ENCODE assay signal across 16 cellular contexts in genomic region chr4:138736362-138736761, GRCh38.
DNase-seq lines count a peak whose midpoint lies in the region; ATAC-seq, FAIRE-seq and TF ChIP-seq lines count a peak whose summit lies in the region.
"Had no signal": no experiment of that assay in that cellular context is flagged by ENCODE, and none has a peak within 500 bp of the region (broad histone marks: within the 10 kb centered on the region; RNA-seq: fewer than 3 reads in every experiment).

No MANE protein-coding gene starts in this region.

- H2BK120ac ChIP-seq in IMR-90 (ENCODE audit: low read depth, low read length) (no peak overlapping the region), trophoblast cell (ENCODE audit: insufficient read depth, low read length, poor library complexity) (no peak overlapping the region)

- H3K4me2 ChIP-seq in IMR-90 (ENCODE audit: low read depth, low read length), result peak overlapping the region; percentile 68; the same call in 1 of the 2 replicates
- no peak overlapping the region for H3K4me2 ChIP-seq in trophoblast cell (ENCODE audit: low read length)

- 0 out of 3 replicates have a peak overlapping the region, but pooled peaks have one; percentile 44 for H2BK15ac ChIP-seq in IMR-90 (ENCODE audit: low read depth, low read length)

- dilution Hi-C loops in IMR-90 (cut with HindIII; ENCODE audit: low sequenced_read_pairs, unreplicated experiment), result no loop called here

- peaks cover 3% of the 10 kb centered on the region for H3K9me3 Mint-ChIP-seq in activated T-cell treated with anti-CD3 and anti-CD28 coated beads, Interleukin-2, amount 50 U/mL, for 24 hours
- H3K9me3 Mint-ChIP-seq: central memory CD8-positive, alpha-beta T cell had no signal

- H3K27ac Mint-ChIP-seq in activated T-cell treated with anti-CD3 and anti-CD28 coated beads, Interleukin-2, amount 50 U/mL, for 24 hours, result no peak overlapping the region
- H3K27ac Mint-ChIP-seq: nephron progenitor cell had no signal

- H3K23ac ChIP-seq in IMR-90 (ENCODE audit: low read depth, low read length), result no peak overlapping the region
- no peak overlapping the region for H3K23ac ChIP-seq in trophoblast cell (ENCODE audit: low read length)

- H2BK5ac ChIP-seq in IMR-90 (ENCODE audit: low read depth, low read length, poor library complexity, severe bottlenecking), result peak overlapping the region; percentile 77
- no peak overlapping the region for H2BK5ac ChIP-seq in trophoblast cell (ENCODE audit: low read depth, low read length, poor library complexity)

- H2AFZ ChIP-seq in ACC112 (ENCODE audit: low read length, unreplicated experiment) (no peak overlapping the region), IMR-90 (replicated peaks; ENCODE audit: low read length, poor library complexity) (no peak overlapping the region), trophoblast cell (ENCODE audit: insufficient read depth, low read length, poor library complexity) (no peak overlapping the region)

- H3K27me3 ChIP-seq in ACC112 (ENCODE audit: insufficient read depth, low read length) (no peaks in the 10 kb centered on the region), IMR-90 (ENCODE audit: control insufficient read depth, insufficient read depth, low read length) (no peaks in the 10 kb centered on the region), brain microvascular endothelial cell (replicated peaks) (no peaks in the 10 kb centered on the region), trophoblast cell (ENCODE audit: insufficient read depth, low read length) (no peaks in the 10 kb centered on the region)

- H3K4me1 Mint-ChIP-seq in activated T-cell treated with anti-CD3 and anti-CD28 coated beads, Interleukin-2, amount 50 U/mL, for 24 hours (ENCODE audit: low read depth), result no peaks in the 10 kb centered on the region
- H3K4me1 Mint-ChIP-seq: central memory CD8-positive, alpha-beta T cell had no signal

- peak; percentile 47 for FAIRE-seq in frontal cortex (lab: Jason Lieb, UNC)
- FAIRE-seq: A204.1 had no signal

- H4K5ac ChIP-seq in IMR-90 (ENCODE audit: low read depth, low read length), result no peak overlapping the region

- no peak for TF ChIP-seq RAD21 in IMR-90 (IDR thresholded peaks at IDR 0.05; ENCODE audit: low read length)

- no TSS peak for BruUV-seq in IMR-90 (replicated peaks; lab: Mats Ljungman, UMichigan)

- H3K27me3 Mint-ChIP-seq in activated T-cell treated with anti-CD3 and anti-CD28 coated beads, Interleukin-2, amount 50 U/mL, for 24 hours, result no peaks in the 10 kb centered on the region
- H3K27me3 Mint-ChIP-seq: central memory CD8-positive, alpha-beta T cell had no signal

- H3K4ac ChIP-seq in IMR-90 (ENCODE audit: low read depth, low read length) (no peak overlapping the region), trophoblast cell (ENCODE audit: low read depth, low read length) (no peak overlapping the region)

- no peak overlapping the region for H2AK9ac ChIP-seq in IMR-90 (replicated peaks; ENCODE audit: low read depth, low read length, poor library complexity)

- H4K8ac ChIP-seq in IMR-90 (ENCODE audit: low read depth in 2 of 2, low read length in 2 of 2) (no peak overlapping the region; a peak in 1 of 4 replicates), trophoblast cell (ENCODE audit: low read depth, low read length) (no peak overlapping the region)

- no peak overlapping the region for H2BK12ac ChIP-seq in trophoblast cell (ENCODE audit: low read length)

- H3K36me3 Mint-ChIP-seq in activated T-cell treated with anti-CD3 and anti-CD28 coated beads, Interleukin-2, amount 50 U/mL, for 24 hours (ENCODE audit: low read depth), result no peaks in the 10 kb centered on the region

- H3K14ac ChIP-seq in IMR-90 (replicated peaks; ENCODE audit: low read depth, low read length) (no peak overlapping the region), trophoblast cell (ENCODE audit: low read length) (no peak overlapping the region)

- H3K9me1 ChIP-seq in IMR-90 (ENCODE audit: insufficient read depth, low read length), result no peaks in the 10 kb centered on the region

- no peak overlapping the region for H3K56ac ChIP-seq in IMR-90 (ENCODE audit: extremely low read depth, insufficient read depth, low read length)

- CTCF ChIA-PET in IMR-90 (lab: Yijun Ruan, JAX), result no interaction called here

- H3K4me3 ChIP-seq in ACC112 (ENCODE audit: low read depth, low read length), result no peak overlapping the region
- H3K4me3 ChIP-seq in IMR-90 (ENCODE audit: insufficient read depth, low read depth, low read length), result no peak overlapping the region
- no peak overlapping the region for H3K4me3 ChIP-seq in brain microvascular endothelial cell (ENCODE audit: low read depth, low read length)
- H3K4me3 ChIP-seq in trophoblast cell (ENCODE audit: low read depth, low read length), result no peak overlapping the region

- intact Hi-C loops in IMR-90 (cut with micrococcal nuclease), result no loop called here

- H3K79me2 ChIP-seq in ACC112 (ENCODE audit: control insufficient read depth, insufficient read depth, low read length, unreplicated experiment) (no peaks in the 10 kb centered on the region), trophoblast cell (ENCODE audit: control insufficient read depth, insufficient read depth, low read length, poor library complexity) (no peaks in the 10 kb centered on the region)

- no peak overlapping the region for H3K4me3 Mint-ChIP-seq in activated T-cell treated with anti-CD3 and anti-CD28 coated beads, Interleukin-2, amount 50 U/mL, for 24 hours
- H3K4me3 Mint-ChIP-seq: central memory CD8-positive, alpha-beta T cell; nephron progenitor cell had no signal

- H4K12ac ChIP-seq in trophoblast cell (ENCODE audit: low read depth, low read length), result no peak overlapping the region

- DNase-seq in IMR-90, result peak; percentile 64
- no peak for DNase-seq in brain microvascular endothelial cell
- no peak for DNase-seq in frontal cortex (ENCODE audit: low spot score in 2 of 2)
- DNase-seq in glomerular visceral epithelial cell (ENCODE audit: extremely low spot score), result no peak
- no peak for DNase-seq in activated T-cell treated with anti-CD3 and anti-CD28 coated beads, Interleukin-2, amount 50 U/mL, for 24 hours
- DNase-seq in trophoblast cell, result no peak
- DNase-seq: Calu3, NCI-H187, nephron progenitor cell, OCI-M1, right cardiac atrium had no signal

- H3K79me1 ChIP-seq in IMR-90 (ENCODE audit: low read depth in 1 of 2, low read length in 2 of 2), result no peaks in the 10 kb centered on the region
- H3K79me1 ChIP-seq in trophoblast cell (ENCODE audit: low read length), result no peaks in the 10 kb centered on the region

- H4K91ac ChIP-seq in IMR-90 (ENCODE audit: insufficient read depth, low read depth, low read length) (no peak overlapping the region), trophoblast cell (ENCODE audit: low read depth, low read length) (no peak overlapping the region)

- no peaks in the 10 kb centered on the region for H4K20me1 ChIP-seq in IMR-90 (ENCODE audit: insufficient read depth, low read length)

- no peak for ATAC-seq in IMR-90 (ENCODE audit: low read depth)
- no peak for ATAC-seq in HG03378 (IDR thresholded peaks at IDR 0.05; ENCODE audit: unreplicated experiment)
- ATAC-seq: activated CD4-positive, CD25-positive, alpha-beta regulatory T cell treated with anti-CD3 and anti-CD28 coated beads, Interleukin-2, amount 50 U/mL, for 24 hours; right cardiac atrium had no signal

- H3K36me3 ChIP-seq in ACC112 (ENCODE audit: insufficient read depth, low read length) (no peaks in the 10 kb centered on the region), IMR-90 (ENCODE audit: control insufficient read depth, insufficient read depth, low read length) (no peaks in the 10 kb centered on the region), brain microvascular endothelial cell (replicated peaks) (no peaks in the 10 kb centered on the region), trophoblast cell (ENCODE audit: control insufficient read depth in 1 of 2, insufficient read depth in 2 of 2, low read length in 2 of 2) (no peaks in the 10 kb centered on the region)

- POLR2A ChIA-PET in IMR-90 (lab: Charles Lee; ENCODE audit: unreplicated experiment), result no interaction called here

- TF ChIP-seq CTCF in IMR-90 (conservative IDR thresholded peaks at IDR 0.05; ENCODE audit: low read depth, low read length) (no peak), brain microvascular endothelial cell (IDR thresholded peaks at IDR 0.05; ENCODE audit: low read depth, low read length, missing control alignments) (no peak)

- no peak overlapping the region for H3K9ac ChIP-seq in IMR-90 (ENCODE audit: low read depth, low read length)
- no peak overlapping the region for H3K9ac ChIP-seq in trophoblast cell (ENCODE audit: low read length)

- H2AK5ac ChIP-seq in IMR-90 (ENCODE audit: low read depth, low read length) (no peak overlapping the region), trophoblast cell (ENCODE audit: low read length) (no peak overlapping the region)

- H3K9me3 ChIP-seq in IMR-90 (ENCODE audit: control insufficient read depth, insufficient read depth, low read length) (no peaks in the 10 kb centered on the region), trophoblast cell (ENCODE audit: insufficient read depth, low read depth, low read length) (no peaks in the 10 kb centered on the region)

- TF ChIP-seq POLR2A in IMR-90 (IDR thresholded peaks at IDR 0.05; ENCODE audit: low read depth, low read length), result no peak

- H2BK20ac ChIP-seq in IMR-90 (ENCODE audit: low read depth, low read length), result no peak overlapping the region

- in situ Hi-C loops in IMR-90 (cut with MboI; ENCODE audit: low sequenced_read_pairs), result no loop called here
- in situ Hi-C loops in brain microvascular endothelial cell (cut with HindIII; ENCODE audit: low pct_ligation_motif_present, low sequenced_read_pairs), result no loop called here

- H3K18ac ChIP-seq in IMR-90 (ENCODE audit: low read depth, low read length), result no peak overlapping the region
- no peak overlapping the region for H3K18ac ChIP-seq in trophoblast cell (ENCODE audit: low read length)

- H3K27ac ChIP-seq in ACC112 (ENCODE audit: low read depth, low read length) (peak overlapping the region; percentile 18; the same call in 1 of the 2 replicates), IMR-90 (ENCODE audit: insufficient read depth, low read length) (no peak overlapping the region), brain microvascular endothelial cell (peak overlapping the region; percentile 46), trophoblast cell (ENCODE audit: low read depth, low read length) (no peak overlapping the region)

- H3K4me1 ChIP-seq in ACC112 (ENCODE audit: control insufficient read depth, insufficient read depth, low read length, unreplicated experiment) (peaks cover 28% of the 10 kb centered on the region), IMR-90 (ENCODE audit: control insufficient read depth, insufficient read depth, low read length) (peaks cover 9% of the 10 kb centered on the region; the same call in 1 of the 2 replicates), trophoblast cell (ENCODE audit: control insufficient read depth in 1 of 2, insufficient read depth in 2 of 2, low read length in 2 of 2) (no peaks in the 10 kb centered on the region)

TF ChIP-seq in IMR-90, 13 proteins besides CTCF, POLR2A, EP300 and RAD21 (continues in another document):
- TF ChIP-seq USF2 (IDR thresholded peaks at IDR 0.05; ENCODE audit: low read depth, low read length), result no peak

Comparison
In these comparisons a context has a peak if more than half of its experiments do, and no peak if none do; other contexts are left out.
1. H3K27ac ChIP-seq: peak in ACC112 (single experiment) and brain microvascular endothelial cell (single experiment); none in IMR-90 (single experiment) and trophoblast cell (single experiment).